Comparison of ENCODE assay signal across 22 cellular contexts in the genomic region with DNA sequence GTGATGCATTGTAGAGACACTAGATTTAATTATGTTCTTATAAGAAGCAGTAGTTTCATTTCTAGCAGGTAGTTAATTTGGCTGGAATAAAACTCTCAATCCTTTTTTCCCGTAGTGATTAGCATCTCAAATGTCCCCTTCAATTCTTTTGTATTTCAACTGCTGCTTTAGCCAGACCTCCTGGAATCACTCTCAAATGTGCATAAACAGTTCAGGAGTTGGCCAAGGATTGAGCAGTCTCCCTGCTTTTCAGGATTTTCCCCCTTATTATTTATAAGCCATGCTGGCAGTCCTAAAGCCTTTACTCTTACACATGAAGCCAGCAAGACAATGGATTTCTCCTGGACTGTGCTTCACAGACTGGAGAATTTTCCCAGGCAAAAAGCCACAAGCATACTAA.
"Had no signal": no experiment of that assay in that cellular context is flagged by ENCODE, and none has a peak within 500 bp of the region (broad histone marks: within the 10 kb centered on the region; RNA-seq: fewer than 3 reads in every experiment).

No MANE protein-coding gene starts in this region.

- H3K4me1 ChIP-seq: foreskin keratinocyte, left lung, lower lobe of right lung, psoas muscle, right lobe of liver, tibial artery, upper lobe of left lung, uterus had no signal

- DNase-seq: effector CD4-positive, alpha-beta T cell; endodermal cell; erythroblast; foreskin keratinocyte; islet precursor cell; left lung; lower lobe of right lung; naive B cell; psoas muscle; retina; right lobe of liver; stimulated activated CD4-positive, alpha-beta T cell treated with anti-CD3 and anti-CD28 coated beads, Interleukin-4, amount 100 ng/mL, for 1 hour; stimulated activated CD8-positive, alpha-beta memory T cell treated with anti-CD3 and anti-CD28 coated beads, Interleukin-4, amount 100 ng/mL, for 48 hours; stimulated activated naive CD8-positive, alpha-beta T cell treated with anti-CD3 and anti-CD28 coated beads, Interleukin-15, Interleukin-2, amounts not matched to agents 100 U/mL and 50 U/mL, for 24 hours; tibial artery; upper lobe of left lung; uterus had no signal

- H3K4me1 Mint-ChIP-seq: endodermal cell; memory B cell; naive B cell; nephron; stimulated activated effector memory CD8-positive, alpha-beta T cell treated with anti-CD3 and anti-CD28 coated beads, Interleukin-12 subunit alpha, Interleukin-12 subunit beta, amount 100 ng/mL, for 72 hours had no signal

- ATAC-seq: foreskin keratinocyte; left lung; lower lobe of right lung; psoas muscle; right lobe of liver; stimulated activated effector memory CD8-positive, alpha-beta T cell treated with anti-CD3 and anti-CD28 coated beads, Interleukin-12 subunit alpha, Interleukin-12 subunit beta, amount 100 ng/mL, for 72 hours; stimulated activated naive CD8-positive, alpha-beta T cell treated with anti-CD3 and anti-CD28 coated beads, Interleukin-15, Interleukin-2, amounts not matched to agents 100 U/mL and 50 U/mL, for 24 hours had no signal

- H3K27ac Mint-ChIP-seq: endodermal cell; memory B cell; naive B cell; nephron; stimulated activated effector memory CD8-positive, alpha-beta T cell treated with anti-CD3 and anti-CD28 coated beads, Interleukin-12 subunit alpha, Interleukin-12 subunit beta, amount 100 ng/mL, for 72 hours had no signal

- H3K27me3 Mint-ChIP-seq: memory B cell, naive B cell had no signal

- H3K9me3 ChIP-seq: left lung, lower lobe of right lung, psoas muscle, right lobe of liver, tibial artery, upper lobe of left lung, uterus had no signal

- H3K36me3 Mint-ChIP-seq: memory B cell; naive B cell; stimulated activated effector memory CD8-positive, alpha-beta T cell treated with anti-CD3 and anti-CD28 coated beads, Interleukin-12 subunit alpha, Interleukin-12 subunit beta, amount 100 ng/mL, for 72 hours had no signal

- H3K9me3 Mint-ChIP-seq: endodermal cell; stimulated activated effector memory CD8-positive, alpha-beta T cell treated with anti-CD3 and anti-CD28 coated beads, Interleukin-12 subunit alpha, Interleukin-12 subunit beta, amount 100 ng/mL, for 72 hours had no signal

- FAIRE-seq: endothelial cell of umbilical vein had no signal

- H3K27me3 ChIP-seq: foreskin keratinocyte, left lung, right lobe of liver, tibial artery, upper lobe of left lung, uterus had no signal

- H3K36me3 ChIP-seq: left lung, lower lobe of right lung, right lobe of liver, tibial artery, upper lobe of left lung, uterus had no signal

- H3K27ac ChIP-seq: coronary artery, foreskin keratinocyte, left lung, lower lobe of right lung, psoas muscle, right lobe of liver, tibial artery, upper lobe of left lung, uterus had no signal

- H3K4me3 Mint-ChIP-seq: endodermal cell; memory B cell; nephron; stimulated activated effector memory CD8-positive, alpha-beta T cell treated with anti-CD3 and anti-CD28 coated beads, Interleukin-12 subunit alpha, Interleukin-12 subunit beta, amount 100 ng/mL, for 72 hours had no signal

- H3K4me3 ChIP-seq: coronary artery, left lung, lower lobe of right lung, psoas muscle, right lobe of liver, tibial artery, upper lobe of left lung, uterus had no signal
